Comparison of ENCODE assay signal across 13 cellular contexts in genomic region chr4:37662861-37663390, GRCh38. TPM values are rescaled to one million over a fixed set of nuclear protein-coding genes. Genes with fewer than 3 reads are reported as not detected.
DNase-seq lines count a peak whose midpoint lies in the region; ATAC-seq and TF ChIP-seq lines count a peak whose summit lies in the region.
"Had no signal": no experiment of that assay in that cellular context is flagged by ENCODE, and none has a peak within 500 bp of the region (broad histone marks: within the 10 kb centered on the region; RNA-seq: fewer than 3 reads in every experiment).

No MANE protein-coding gene starts in this region.

- no peak overlapping the region for H3K4me2 ChIP-seq in neuronal stem cell (ENCODE audit: insufficient read depth, low read length, poor library complexity, severe bottlenecking)
- H3K4me2 ChIP-seq in OCI-LY7 (ENCODE audit: low read length) = no peak overlapping the region
- H3K4me2 ChIP-seq: BLaER1 had no signal

- no peak overlapping the region for H3K4ac ChIP-seq in neuronal stem cell (ENCODE audit: low read length)

- no peak for TF ChIP-seq CTCF in RWPE2 (IDR thresholded peaks at IDR 0.05; ENCODE audit: poor library complexity, severe bottlenecking)
- no peak for TF ChIP-seq CTCF in OCI-LY7 (conservative IDR thresholded peaks at IDR 0.05; ENCODE audit: low read length)
- TF ChIP-seq CTCF in WERI-Rb-1 (IDR thresholded peaks at IDR 0.05; ENCODE audit: low read depth, low read length) = no peak
- no peak for TF ChIP-seq CTCF in GM10266 (IDR thresholded peaks at IDR 0.05; ENCODE audit: control insufficient read depth, insufficient read depth, low read depth, missing control alignments)

- intact Hi-C loops in Right ventricle myocardium superior (cut with DNase I) = no loop called here
- intact Hi-C loops in OCI-LY7 (cut with micrococcal nuclease; ENCODE audit: unreplicated experiment) = no loop called here

- no peak overlapping the region for H3K9ac ChIP-seq in neuronal stem cell (ENCODE audit: low read depth, low read length, poor library complexity)
- H3K9ac ChIP-seq: BLaER1 had no signal

- H3K4me3 ChIP-seq in RWPE2 (ENCODE audit: severe bottlenecking) (no peak overlapping the region), neuronal stem cell (ENCODE audit: low read length in 2 of 2) (no peak overlapping the region), OCI-LY7 (ENCODE audit: low read depth, low read length, poor library complexity, severe bottlenecking) (no peak overlapping the region), WERI-Rb-1 (ENCODE audit: low read depth, low read length) (no peak overlapping the region)
- H3K4me3 ChIP-seq: BLaER1 had no signal

- H3K79me2 ChIP-seq in OCI-LY7 (ENCODE audit: insufficient read depth, low read depth, low read length) = peaks cover 58% of the 10 kb centered on the region; the same call in 1 of the 2 replicates

- CTCF ChIA-PET in OCI-LY7 (lab: Charles Lee; ENCODE audit: unreplicated experiment) = no interaction called here

- BruUV-seq in OCI-LY7 (replicated peaks; lab: Mats Ljungman, UMichigan) = no TSS peak

- H3K9me2 ChIP-seq in OCI-LY7 (ENCODE audit: insufficient read depth, low read length) = no peaks in the 10 kb centered on the region

- no peak overlapping the region for H4K8ac ChIP-seq in neuronal stem cell (ENCODE audit: low read depth, low read length)

- DNase-seq in COLO829 (ENCODE audit: low spot score) = peak; percentile 40
- DNase-seq in RWPE2 (ENCODE audit: low spot score) = no peak
- peak; percentile 51 for DNase-seq in Right ventricle myocardium superior
- DNase-seq in neuronal stem cell (ENCODE audit: low spot score) = no peak
- DNase-seq in OCI-LY7 (ENCODE audit: low spot score) = no peak
- no peak for DNase-seq in WERI-Rb-1
- DNase-seq in GM10266 (ENCODE audit: extremely low spot score) = no peak
- DNase-seq: activated CD4-positive, alpha-beta T cell treated with anti-CD3 and anti-CD28 coated beads for 36 hours; effector CD8-positive, alpha-beta T cell; occipital lobe; SHP77 treated with DMSO at 0.1 percent for 48 hours had no signal

- H3K18ac ChIP-seq in neuronal stem cell (ENCODE audit: low read length) = no peak overlapping the region

- H3K9me3 ChIP-seq in RWPE2 (ENCODE audit: severe bottlenecking) = no peaks in the 10 kb centered on the region
- H3K9me3 ChIP-seq in neuronal stem cell (replicated peaks in 1 of 2; ENCODE audit: control insufficient read depth in 2 of 2, insufficient read depth in 1 of 2, low read depth in 1 of 2, low read length in 2 of 2) = peaks cover 0 to 6% of the 10 kb centered on the region in 2 donors
- 0 out of 2 replicates have a peak, but pooled peaks cover 4% of the 10 kb centered on the region for H3K9me3 ChIP-seq in OCI-LY7 (ENCODE audit: low read length)
- no peaks in the 10 kb centered on the region for H3K9me3 ChIP-seq in WERI-Rb-1 (ENCODE audit: severe bottlenecking)
- H3K9me3 ChIP-seq: BLaER1 had no signal

- H3K79me1 ChIP-seq in neuronal stem cell (ENCODE audit: low read depth, low read length) = no peaks in the 10 kb centered on the region

- peaks cover 58% of the 10 kb centered on the region for H3K4me1 ChIP-seq in RWPE2 (ENCODE audit: insufficient read depth, poor library complexity, severe bottlenecking)
- H3K4me1 ChIP-seq in neuronal stem cell (ENCODE audit: control insufficient read depth in 2 of 2, insufficient read depth in 1 of 2, low read depth in 1 of 2, low read length in 2 of 2) = peaks cover 25 to 35% of the 10 kb centered on the region in 2 donors
- H3K4me1 ChIP-seq in OCI-LY7 (ENCODE audit: insufficient read depth, low read length, poor library complexity, severe bottlenecking) = peaks cover 13% of the 10 kb centered on the region

- no peak overlapping the region for H2BK15ac ChIP-seq in neuronal stem cell (ENCODE audit: low read length)

- H3K27me3 ChIP-seq in RWPE2 (ENCODE audit: insufficient read depth, poor library complexity, severe bottlenecking) (no peaks in the 10 kb centered on the region), neuronal stem cell (ENCODE audit: control insufficient read depth in 3 of 3, insufficient read depth in 3 of 3, low read depth in 1 of 3, low read length in 3 of 3) (no peaks in the 10 kb centered on the region), WERI-Rb-1 (ENCODE audit: insufficient read depth, low read depth, severe bottlenecking) (no peaks in the 10 kb centered on the region)
- H3K27me3 ChIP-seq: BLaER1 had no signal

- H2BK120ac ChIP-seq in neuronal stem cell (ENCODE audit: low read depth, low read length) = no peak overlapping the region

- H3K23ac ChIP-seq in neuronal stem cell (ENCODE audit: low read depth, low read length, poor library complexity) = no peak overlapping the region

- H3K27ac ChIP-seq in RWPE2 (ENCODE audit: poor library complexity, severe bottlenecking) (peak overlapping the region; percentile 70), neuronal stem cell (replicated peaks; ENCODE audit: low read length) (peak overlapping the region; percentile 5), OCI-LY7 (ENCODE audit: low read depth, low read length, poor library complexity, severe bottlenecking) (no peak overlapping the region), WERI-Rb-1 (no peak overlapping the region)
- H3K27ac ChIP-seq: BLaER1 had no signal

- H4K20me1 ChIP-seq in OCI-LY7 (ENCODE audit: insufficient read depth, low read length) = peaks cover 14% of the 10 kb centered on the region

- no CpG with 5 or more reads among the region's 5 CpGs for WGBS in neuronal stem cell (ENCODE audit: extremely low coverage in 2 of 2, insufficient read length in 2 of 2, insufficient replicate concordance in 1 of 2), 2 donors

- no peak overlapping the region for H3K14ac ChIP-seq in neuronal stem cell (ENCODE audit: low read length)

- ATAC-seq in RWPE2 (ENCODE audit: low read depth) (no peak), Right ventricle myocardium superior (ENCODE audit: poor library complexity) (peak; percentile 63), GM21825 (IDR thresholded peaks at IDR 0.05; ENCODE audit: unreplicated experiment) (no peak)
- ATAC-seq: activated CD4-positive, alpha-beta T cell treated with anti-CD3 and anti-CD28 coated beads for 36 hours had no signal

- H3K36me3 ChIP-seq in RWPE2 (ENCODE audit: low read depth) (no peaks in the 10 kb centered on the region), neuronal stem cell (replicated peaks in 1 of 2; ENCODE audit: control insufficient read depth in 2 of 2, insufficient read depth in 2 of 2, low read length in 2 of 2) (no peaks in the 10 kb centered on the region), OCI-LY7 (ENCODE audit: insufficient read depth, low read length) (peaks cover 17% of the 10 kb centered on the region), WERI-Rb-1 (no peaks in the 10 kb centered on the region)

- H2AK5ac ChIP-seq in neuronal stem cell (ENCODE audit: low read depth, low read length) = no peak overlapping the region

- H2AFZ ChIP-seq in neuronal stem cell (ENCODE audit: low read length) = peak overlapping the region; percentile 2
- no peak overlapping the region for H2AFZ ChIP-seq in OCI-LY7 (ENCODE audit: low read length)

- POLR2A ChIA-PET in OCI-LY7 (lab: Charles Lee) = interaction anchor here (0.5 to 0.8 kb wide), 2 partner anchors 71 to 75 kb away, joined by 3 read pairs; no protein-coding TSS in a partner anchor

- no peak overlapping the region for H4K91ac ChIP-seq in neuronal stem cell (ENCODE audit: low read depth, low read length, poor library complexity)

- no peak overlapping the region for H2BK5ac ChIP-seq in neuronal stem cell (ENCODE audit: low read length)

- H2BK12ac ChIP-seq in neuronal stem cell (ENCODE audit: low read length) = no peak overlapping the region

RNA-seq across cellular contexts. Expression of gene RELL1, which starts 23.2 kb away (rescaled TPM):
- total RNA-seq in Right ventricle myocardium superior = 15.8 TPM
- 6.4 TPM for polyA plus RNA-seq in neuronal stem cell (2013, experiment 1 of 2)
- polyA plus RNA-seq in neuronal stem cell (2013, experiment 2 of 2) = 6.5 TPM
- total RNA-seq in OCI-LY7 (2014; rRNA removed; shearing (Covaris generic)) = 60.7 and 62.3 TPM in 2 replicates
- total RNA-seq in OCI-LY7 (2022) = 51.6 and 53.5 TPM in 2 replicates

Comparison
In these comparisons a context has a peak if more than half of its experiments do, and no peak if none do; other contexts are left out.
1. DNase-seq: peak in COLO829 (single experiment) and Right ventricle myocardium superior (single experiment); none in RWPE2 (single experiment), neuronal stem cell (single experiment), OCI-LY7 (single experiment), WERI-Rb-1 (single experiment) and GM10266 (single experiment).
2. H3K27ac ChIP-seq: peak in RWPE2 (single experiment) and neuronal stem cell (single experiment); none in OCI-LY7 (single experiment) and WERI-Rb-1 (single experiment).